In genomic region chr16:89095401-89095974, GRCh38 we compare ENCODE assay signal across 12 cellular contexts. TPM values are rescaled to one million over a fixed set of nuclear protein-coding genes. Genes with fewer than 3 reads are reported as not detected.
A peak's percentile ranks its signal among the peaks of the same experiment; 100 is the strongest.
DNase-seq lines count a peak whose midpoint lies in the region; ATAC-seq and TF ChIP-seq lines count a peak whose summit lies in the region.
"Had no signal": no experiment of that assay in that cellular context is flagged by ENCODE, and none has a peak within 500 bp of the region (broad histone marks: within the 10 kb centered on the region; RNA-seq: fewer than 3 reads in every experiment).

No MANE protein-coding gene starts in this region.

- H3K4me3 Mint-ChIP-seq in activated naive CD4-positive, alpha-beta T cell treated with anti-CD3 and anti-CD28 coated beads, Interleukin-2, amount 50 U/mL, for 24 hours, result peak overlapping the region; percentile 97
- peak overlapping the region; percentile 96 for H3K4me3 Mint-ChIP-seq in chondrocyte (ENCODE audit: unreplicated experiment)
- H3K4me3 Mint-ChIP-seq in stimulated activated naive B cell treated with anti-CD40 and anti-IgM and Interleukin-4, amounts not matched to agents 10 μg/mL and 1 μg/mL and 100 μg/mL, for 72 hours, result peak overlapping the region; percentile 90 to 95

- H3K27ac Mint-ChIP-seq in activated naive CD4-positive, alpha-beta T cell treated with anti-CD3 and anti-CD28 coated beads, Interleukin-2, amount 50 U/mL, for 24 hours, result peak overlapping the region; percentile 35
- no peak overlapping the region for H3K27ac Mint-ChIP-seq in chondrocyte (ENCODE audit: unreplicated experiment)
- H3K27ac Mint-ChIP-seq in stimulated activated naive B cell treated with anti-CD40 and anti-IgM and Interleukin-4, amounts not matched to agents 10 μg/mL and 1 μg/mL and 100 μg/mL, for 72 hours, result peak overlapping the region; percentile 65

- in situ Hi-C loops in ACHN (cut with HindIII; ENCODE audit: low pct_ligation_motif_present, low pct_unique_long_range_greater_than_20kb, low sequenced_read_pairs), result no loop called here

- ATAC-seq in stimulated activated naive B cell treated with anti-CD40 and anti-IgM and Interleukin-4, amounts not matched to agents 10 μg/mL and 1 μg/mL and 100 μg/mL, for 72 hours (replicated peaks), result no peak
- ATAC-seq in GM18858 (IDR thresholded peaks at IDR 0.05; ENCODE audit: unreplicated experiment), result no peak

- H3K9me3 Mint-ChIP-seq in activated naive CD4-positive, alpha-beta T cell treated with anti-CD3 and anti-CD28 coated beads, Interleukin-2, amount 50 U/mL, for 24 hours, result no peaks in the 10 kb centered on the region
- no peaks in the 10 kb centered on the region for H3K9me3 Mint-ChIP-seq in chondrocyte (ENCODE audit: low read depth)
- H3K9me3 Mint-ChIP-seq in stimulated activated naive B cell treated with anti-CD40 and anti-IgM and Interleukin-4, amounts not matched to agents 10 μg/mL and 1 μg/mL and 100 μg/mL, for 72 hours, result no peaks in the 10 kb centered on the region

- DNase-seq in activated naive CD4-positive, alpha-beta T cell treated with anti-CD3 and anti-CD28 coated beads, Interleukin-2, amount 50 U/mL, for 16 hours, result no peak
- DNase-seq in NCI-H2227 treated with DMSO at 0.1 percent for 48 hours (lab: John Stamatoyannopoulos, UW), result peak; percentile 51
- DNase-seq in chondrocyte (ENCODE audit: low spot score), result no peak
- DNase-seq in stimulated activated naive B cell treated with anti-CD40 and anti-IgM and Interleukin-4, amounts not matched to agents 10 μg/mL and 1 μg/mL and 100 μg/mL, for 72 hours, result no peak
- DNase-seq in kidney glomerular epithelial cell (lab: John Stamatoyannopoulos, UW), result no peak
- DNase-seq in ACHN, result no peak
- DNase-seq: C1 segment of cervical spinal cord, NCI-H1694, posterior cingulate gyrus, SIG-M5 had no signal

- peaks cover 64% of the 10 kb centered on the region for H3K4me1 Mint-ChIP-seq in activated naive CD4-positive, alpha-beta T cell treated with anti-CD3 and anti-CD28 coated beads, Interleukin-2, amount 50 U/mL, for 24 hours
- H3K4me1 Mint-ChIP-seq in chondrocyte (ENCODE audit: low read depth), result peaks cover 28% of the 10 kb centered on the region
- H3K4me1 Mint-ChIP-seq in stimulated activated naive B cell treated with anti-CD40 and anti-IgM and Interleukin-4, amounts not matched to agents 10 μg/mL and 1 μg/mL and 100 μg/mL, for 72 hours, result peaks cover 37 to 58% of the 10 kb centered on the region in 2 donors

- TF ChIP-seq CTCF in chondrocyte (IDR thresholded peaks at IDR 0.05), result no peak

- no peaks in the 10 kb centered on the region for H3K27me3 Mint-ChIP-seq in activated naive CD4-positive, alpha-beta T cell treated with anti-CD3 and anti-CD28 coated beads, Interleukin-2, amount 50 U/mL, for 24 hours
- peaks cover 14% of the 10 kb centered on the region for H3K27me3 Mint-ChIP-seq in chondrocyte (ENCODE audit: low read depth)
- H3K27me3 Mint-ChIP-seq in stimulated activated naive B cell treated with anti-CD40 and anti-IgM and Interleukin-4, amounts not matched to agents 10 μg/mL and 1 μg/mL and 100 μg/mL, for 72 hours, result peaks cover 0 to 20% of the 10 kb centered on the region in 2 donors

- H3K36me3 Mint-ChIP-seq in activated naive CD4-positive, alpha-beta T cell treated with anti-CD3 and anti-CD28 coated beads, Interleukin-2, amount 50 U/mL, for 24 hours, result peaks cover 2% of the 10 kb centered on the region
- peaks cover 3% of the 10 kb centered on the region for H3K36me3 Mint-ChIP-seq in chondrocyte (ENCODE audit: low read depth)
- peaks cover 13 to 31% of the 10 kb centered on the region in 2 donors for H3K36me3 Mint-ChIP-seq in stimulated activated naive B cell treated with anti-CD40 and anti-IgM and Interleukin-4, amounts not matched to agents 10 μg/mL and 1 μg/mL and 100 μg/mL, for 72 hours

RNA-seq across cellular contexts. Expression of gene ACSF3, which starts 1.8 kb away (rescaled TPM):
- total RNA-seq in chondrocyte, result 19.5 to 24.4 TPM (median 20.8 TPM) in 3 replicates
